In genomic region chr6:90492798-90493197, GRCh38 we compare ENCODE assay signal across 16 cellular contexts.
"Had no signal": no experiment of that assay in that cellular context is flagged by ENCODE, and none has a peak within 500 bp of the region (broad histone marks: within the 10 kb centered on the region; RNA-seq: fewer than 3 reads in every experiment).

No MANE protein-coding gene starts in this region.

- H3K9me3 Mint-ChIP-seq: naive B cell had no signal

- H3K4me3 Mint-ChIP-seq: naive B cell had no signal

- H3K36me3 Mint-ChIP-seq: naive B cell had no signal

- H3K27me3 ChIP-seq: foreskin keratinocyte, hepatocyte, ovary, right atrium auricular region, sigmoid colon, upper lobe of left lung, uterus had no signal

- H3K79me2 ChIP-seq: hepatocyte had no signal

- H3K4me1 ChIP-seq: foreskin keratinocyte, right atrium auricular region, sigmoid colon, tibial artery, uterus had no signal

- H3K4me1 Mint-ChIP-seq: naive B cell had no signal

- H3K36me3 ChIP-seq: ovary, right atrium auricular region, sigmoid colon, tibial artery, upper lobe of left lung, uterus had no signal

- H3K9me3 ChIP-seq: ovary, right atrium auricular region, sigmoid colon, tibial artery, upper lobe of left lung, uterus had no signal

- H3K4me3 ChIP-seq: hepatocyte, ovary, right atrium auricular region, sigmoid colon, skin epidermis, tibial artery, upper lobe of left lung, uterus had no signal

- DNase-seq: effector memory CD4-positive, alpha-beta T cell; erythroblast; head of caudate nucleus; mesendoderm; naive B cell; nucleus accumbens; ovary; sigmoid colon; stimulated activated naive CD8-positive, alpha-beta T cell treated with anti-CD3 and anti-CD28 coated beads, Interleukin-15, Interleukin-2, amounts not matched to agents 100 U/mL and 50 U/mL, for 24 hours; tibial artery; upper lobe of left lung; uterus had no signal

- H3K4me2 ChIP-seq: hepatocyte had no signal

- H2AFZ ChIP-seq: hepatocyte had no signal

- H3K27ac ChIP-seq: foreskin keratinocyte, hepatocyte, ovary, right atrium auricular region, sigmoid colon, skin epidermis, tibial artery, upper lobe of left lung, uterus had no signal
